In the genomic region with DNA sequence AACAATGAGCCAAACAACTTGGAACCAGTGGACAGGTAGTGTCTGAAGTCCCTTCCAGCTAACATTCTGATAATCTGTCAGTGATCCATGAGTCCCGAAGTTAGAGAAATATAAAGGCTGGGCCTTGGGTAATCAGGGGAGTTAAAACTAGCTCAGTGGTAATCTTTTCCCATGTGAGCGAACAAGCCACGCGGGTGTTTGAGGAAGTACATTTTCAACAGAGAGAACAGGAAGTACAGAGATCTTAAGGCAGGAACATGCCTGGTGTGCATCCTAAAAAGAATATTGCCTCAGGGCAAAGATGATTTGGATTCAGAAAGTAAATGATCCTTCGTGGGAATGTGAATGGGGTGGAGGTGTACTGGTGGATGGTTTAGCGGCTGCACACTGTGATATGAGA, we compare ENCODE assay signal across 1 cellular context.
TF ChIP-seq lines count a peak whose summit lies in the region.

No MANE protein-coding gene starts in this region.

TF ChIP-seq in GM12878, 131 proteins besides CTCF, POLR2A, EP300 and RAD21 (continued from another document):
- TF ChIP-seq IRF5 (IDR thresholded peaks at IDR 0.05; ENCODE audit: borderline replicate concordance) (no peak), RBBP5 (conservative IDR thresholded peaks at IDR 0.05) (no peak), USF2 (IDR thresholded peaks at IDR 0.05; ENCODE audit: borderline replicate concordance, low read depth, low read length) (no peak), BRCA1 (IDR thresholded peaks at IDR 0.05; ENCODE audit: low read depth, low read length) (no peak), CBFB (IDR thresholded peaks at IDR 0.05; ENCODE audit: low read depth) (no peak), MEF2A (IDR thresholded peaks at IDR 0.05; ENCODE audit: insufficient read depth, low read depth, low read length) (no peak), ZBTB33 (IDR thresholded peaks at IDR 0.05) (no peak), MXI1 (IDR thresholded peaks at IDR 0.05; ENCODE audit: low read depth, low read length) (no peak)
- TF ChIP-seq, protein P1, sequence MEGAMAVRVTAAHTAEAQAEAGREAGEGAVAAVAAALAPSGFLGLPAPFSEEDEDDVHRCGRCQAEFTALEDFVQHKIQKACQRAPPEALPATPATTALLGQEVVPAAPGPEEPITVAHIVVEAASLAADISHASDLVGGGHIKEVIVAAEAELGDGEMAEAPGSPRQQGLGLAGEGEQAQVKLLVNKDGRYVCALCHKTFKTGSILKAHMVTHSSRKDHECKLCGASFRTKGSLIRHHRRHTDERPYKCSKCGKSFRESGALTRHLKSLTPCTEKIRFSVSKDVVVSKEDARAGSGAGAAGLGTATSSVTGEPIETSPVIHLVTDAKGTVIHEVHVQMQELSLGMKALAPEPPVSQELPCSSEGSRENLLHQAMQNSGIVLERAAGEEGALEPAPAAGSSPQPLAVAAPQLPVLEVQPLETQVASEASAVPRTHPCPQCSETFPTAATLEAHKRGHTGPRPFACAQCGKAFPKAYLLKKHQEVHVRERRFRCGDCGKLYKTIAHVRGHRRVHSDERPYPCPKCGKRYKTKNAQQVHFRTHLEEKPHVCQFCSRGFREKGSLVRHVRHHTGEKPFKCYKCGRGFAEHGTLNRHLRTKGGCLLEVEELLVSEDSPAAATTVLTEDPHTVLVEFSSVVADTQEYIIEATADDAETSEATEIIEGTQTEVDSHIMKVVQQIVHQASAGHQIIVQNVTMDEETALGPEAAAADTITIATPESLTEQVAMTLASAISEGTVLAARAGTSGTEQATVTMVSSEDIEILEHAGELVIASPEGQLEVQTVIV (IDR thresholded peaks at IDR 0.05; ENCODE audit: borderline replicate concordance, partially characterized antibody): no peak
- TF ChIP-seq, protein P2, sequence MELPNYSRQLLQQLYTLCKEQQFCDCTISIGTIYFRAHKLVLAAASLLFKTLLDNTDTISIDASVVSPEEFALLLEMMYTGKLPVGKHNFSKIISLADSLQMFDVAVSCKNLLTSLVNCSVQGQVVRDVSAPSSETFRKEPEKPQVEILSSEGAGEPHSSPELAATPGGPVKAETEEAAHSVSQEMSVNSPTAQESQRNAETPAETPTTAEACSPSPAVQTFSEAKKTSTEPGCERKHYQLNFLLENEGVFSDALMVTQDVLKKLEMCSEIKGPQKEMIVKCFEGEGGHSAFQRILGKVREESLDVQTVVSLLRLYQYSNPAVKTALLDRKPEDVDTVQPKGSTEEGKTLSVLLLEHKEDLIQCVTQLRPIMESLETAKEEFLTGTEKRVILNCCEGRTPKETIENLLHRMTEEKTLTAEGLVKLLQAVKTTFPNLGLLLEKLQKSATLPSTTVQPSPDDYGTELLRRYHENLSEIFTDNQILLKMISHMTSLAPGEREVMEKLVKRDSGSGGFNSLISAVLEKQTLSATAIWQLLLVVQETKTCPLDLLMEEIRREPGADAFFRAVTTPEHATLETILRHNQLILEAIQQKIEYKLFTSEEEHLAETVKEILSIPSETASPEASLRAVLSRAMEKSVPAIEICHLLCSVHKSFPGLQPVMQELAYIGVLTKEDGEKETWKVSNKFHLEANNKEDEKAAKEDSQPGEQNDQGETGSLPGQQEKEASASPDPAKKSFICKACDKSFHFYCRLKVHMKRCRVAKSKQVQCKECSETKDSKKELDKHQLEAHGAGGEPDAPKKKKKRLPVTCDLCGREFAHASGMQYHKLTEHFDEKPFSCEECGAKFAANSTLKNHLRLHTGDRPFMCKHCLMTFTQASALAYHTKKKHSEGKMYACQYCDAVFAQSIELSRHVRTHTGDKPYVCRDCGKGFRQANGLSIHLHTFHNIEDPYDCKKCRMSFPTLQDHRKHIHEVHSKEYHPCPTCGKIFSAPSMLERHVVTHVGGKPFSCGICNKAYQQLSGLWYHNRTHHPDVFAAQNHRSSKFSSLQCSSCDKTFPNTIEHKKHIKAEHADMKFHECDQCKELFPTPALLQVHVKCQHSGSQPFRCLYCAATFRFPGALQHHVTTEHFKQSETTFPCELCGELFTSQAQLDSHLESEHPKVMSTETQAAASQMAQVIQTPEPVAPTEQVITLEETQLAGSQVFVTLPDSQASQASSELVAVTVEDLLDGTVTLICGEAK (IDR thresholded peaks at IDR 0.05; ENCODE audit: borderline replicate concordance): no peak; the same call in 1 of the 2 replicates
